Comparison of ENCODE assay signal across 8 cellular contexts in the genomic region with DNA sequence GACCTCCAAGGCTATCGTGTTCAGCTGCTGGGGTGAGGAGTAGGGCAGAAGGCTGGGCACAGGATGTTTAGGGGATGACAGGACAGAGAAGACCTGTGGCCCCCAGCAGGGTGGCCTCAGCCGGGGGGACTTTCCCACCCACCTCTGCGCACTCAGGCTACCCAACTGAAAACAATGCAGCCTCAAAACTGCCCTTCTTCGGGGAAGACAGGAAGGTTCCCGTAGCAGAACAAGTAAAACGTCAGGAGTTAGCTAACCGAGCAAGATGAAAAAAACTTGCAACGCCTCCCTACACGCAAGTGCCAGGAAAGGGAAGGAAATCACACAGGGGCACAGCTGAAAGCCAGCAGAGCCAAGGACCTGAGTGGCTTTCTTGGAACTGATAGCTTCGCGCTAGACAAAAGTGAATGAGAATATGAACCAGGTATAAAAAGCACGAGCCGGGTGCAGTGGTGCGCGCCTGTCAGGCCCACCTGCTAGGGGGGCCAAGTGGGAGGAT. TPM values are rescaled to one million over a fixed set of nuclear protein-coding genes. Genes with fewer than 3 reads are reported as not detected.
DNase-seq lines count a peak whose midpoint lies in the region; ATAC-seq and TF ChIP-seq lines count a peak whose summit lies in the region.

No MANE protein-coding gene starts in this region.

- no peak for TF ChIP-seq CTCF in GM13976 (IDR thresholded peaks at IDR 0.05; ENCODE audit: borderline replicate concordance, control extremely low read depth, extremely low read depth, insufficient read depth, missing control alignments)
- TF ChIP-seq CTCF in ascending aorta (IDR thresholded peaks at IDR 0.05) = no peak

- H3K36me3 ChIP-seq in ascending aorta = no peaks in the 10 kb centered on the region

- no peaks in the 10 kb centered on the region for H3K9me3 ChIP-seq in ascending aorta

- in situ Hi-C loops in GM13976 (cut with MboI; ENCODE audit: low sequenced_read_pairs, unreplicated experiment) = no loop called here

- intact Hi-C loops in ascending aorta (cut with DNase I) (no loop called here), sciatic nerve (cut with DNase I) (no loop called here)

- no peak overlapping the region for H3K4me3 ChIP-seq in ascending aorta

- ATAC-seq in sciatic nerve = peak; percentile 73
- no peak for ATAC-seq in HG02588 (IDR thresholded peaks at IDR 0.05; ENCODE audit: unreplicated experiment)

- H3K27me3 ChIP-seq in ascending aorta = no peaks in the 10 kb centered on the region

- peak overlapping the region; percentile 27 to 63 for H3K27ac ChIP-seq in ascending aorta

- peak; percentile 71 for DNase-seq in GM13976 (ENCODE audit: low spot score)
- DNase-seq in Kasumi-1 (lab: John Stamatoyannopoulos, UW) = peak; percentile 73
- peak in 1 of 2 donors; percentile 71 for DNase-seq in ascending aorta (ENCODE audit: low spot score in 2 of 2)
- no peak for DNase-seq in sciatic nerve (ENCODE audit: low spot score)
- DNase-seq in NCI-H345 treated with DMSO at 0.1 percent for 48 hours (lab: John Stamatoyannopoulos, UW; ENCODE audit: unreplicated experiment) = no peak
- no peak for DNase-seq in LoVo (ENCODE audit: low spot score)
- no peak for DNase-seq in NCI-H774 (lab: John Stamatoyannopoulos, UW)

- no peaks in the 10 kb centered on the region for H3K4me1 ChIP-seq in ascending aorta

RNA-seq across cellular contexts. Expression of a gene that starts 38.4 kb away (rescaled TPM):
- 86.3 TPM for total RNA-seq in ascending aorta
- 51.6 TPM for total RNA-seq in sciatic nerve

RNA-seq across cellular contexts. Expression of a gene that starts 54.3 kb away (rescaled TPM):
- total RNA-seq in ascending aorta = 65.1 TPM
- 44.8 TPM for total RNA-seq in sciatic nerve

Comparison
In these comparisons a context has a peak if more than half of its experiments do, and no peak if none do; other contexts are left out.
1. DNase-seq: peak in GM13976 (single experiment) and Kasumi-1 (2 of 2); none in sciatic nerve (single experiment), NCI-H345 treated with DMSO at 0.1 percent for 48 hours (single experiment), LoVo (single experiment) and NCI-H774 (single experiment).